ENCODE assay signal across 25 cellular contexts in the genomic region with DNA sequence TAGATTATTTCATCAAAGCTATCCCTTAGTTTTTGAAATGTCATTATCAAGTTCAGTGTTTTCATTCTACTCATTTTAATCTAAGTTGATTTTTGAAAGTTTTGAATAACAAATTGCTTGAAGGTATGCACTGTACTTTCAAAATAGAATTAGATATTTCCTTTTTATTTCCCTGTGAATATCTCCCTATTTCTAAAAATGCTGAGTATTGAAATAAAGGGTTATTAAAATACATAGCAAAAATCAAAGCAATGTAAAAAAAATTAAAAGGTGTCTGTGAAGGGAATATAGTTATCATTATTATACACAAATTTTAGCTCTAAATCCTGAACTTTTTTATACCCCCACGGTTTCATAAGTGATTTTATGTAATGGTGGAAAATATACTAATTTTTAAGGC.
A peak's percentile ranks its signal among the peaks of the same experiment; 100 is the strongest.
DNase-seq lines count a peak whose midpoint lies in the region; ATAC-seq, FAIRE-seq and TF ChIP-seq lines count a peak whose summit lies in the region.
"Had no signal": no experiment of that assay in that cellular context is flagged by ENCODE, and none has a peak within 500 bp of the region (broad histone marks: within the 10 kb centered on the region; RNA-seq: fewer than 3 reads in every experiment).

No MANE protein-coding gene starts in this region.

- H3K9ac ChIP-seq in IMR-90 (ENCODE audit: low read depth, low read length): no peak overlapping the region
- H3K9ac ChIP-seq in K562 (ENCODE audit: insufficient read depth in 1 of 2, low read depth in 2 of 2, low read length in 2 of 2): no peak overlapping the region
- no peak overlapping the region for H3K9ac ChIP-seq in kidney (ENCODE audit: low read length in 2 of 2)
- H3K9ac ChIP-seq: BLaER1 had no signal

- no peak overlapping the region for H3K23ac ChIP-seq in IMR-90 (ENCODE audit: low read depth, low read length)

- TF ChIP-seq POLR2A in IMR-90 (IDR thresholded peaks at IDR 0.05; ENCODE audit: low read depth, low read length) (no peak), K562 (conservative IDR thresholded peaks at IDR 0.05) (no peak)

- no peak overlapping the region for H2BK20ac ChIP-seq in IMR-90 (ENCODE audit: low read depth, low read length)

- H3K18ac ChIP-seq in IMR-90 (ENCODE audit: low read depth, low read length): no peak overlapping the region

- H3K27me3 ChIP-seq in IMR-90 (ENCODE audit: control insufficient read depth, insufficient read depth, low read length): no peaks in the 10 kb centered on the region
- no peaks in the 10 kb centered on the region for H3K27me3 ChIP-seq in K562 (ENCODE audit: control insufficient read depth in 2 of 2, insufficient read depth in 2 of 2, low read length in 2 of 2)
- no peaks in the 10 kb centered on the region for H3K27me3 ChIP-seq in osteoblast (ENCODE audit: insufficient read depth, low read length)
- H3K27me3 ChIP-seq in HAP-1 (ENCODE audit: low read depth): no peaks in the 10 kb centered on the region
- H3K27me3 ChIP-seq: BE2C, BLaER1 had no signal

- H3K4me2 ChIP-seq in IMR-90 (ENCODE audit: low read depth, low read length): no peak overlapping the region
- H3K4me2 ChIP-seq in K562 (ENCODE audit: insufficient read depth, low read length): no peak overlapping the region
- H3K4me2 ChIP-seq in osteoblast (ENCODE audit: insufficient read depth, low read length): no peak overlapping the region
- H3K4me2 ChIP-seq: BLaER1 had no signal

- TF ChIP-seq RAD21 in IMR-90 (IDR thresholded peaks at IDR 0.05; ENCODE audit: low read length): no peak
- no peak for TF ChIP-seq RAD21 in K562 (CRISPR knock-in tag; conservative IDR thresholded peaks at IDR 0.05 in 1 of 2, IDR thresholded peaks at IDR 0.05 in 1 of 2)

- ATAC-seq in IMR-90 (ENCODE audit: low read depth) (no peak), K562 (no peak)
- ATAC-seq: GM12878 had no signal

- no peak overlapping the region for H3K56ac ChIP-seq in IMR-90 (ENCODE audit: extremely low read depth, insufficient read depth, low read length)

- H2AFZ ChIP-seq in IMR-90 (replicated peaks; ENCODE audit: low read length, poor library complexity) (no peak overlapping the region), K562 (ENCODE audit: low read depth, low read length) (no peak overlapping the region), osteoblast (ENCODE audit: low read length) (no peak overlapping the region)

- DNase-seq in IMR-90: no peak
- no peak for DNase-seq in K562 (ENCODE audit: extremely low read depth in 1 of 4, low spot score in 3 of 4)
- no peak for DNase-seq in kidney
- DNase-seq in osteoblast (ENCODE audit: insufficient read length, low spot score, missing footprints): no peak
- no peak for DNase-seq in HAP-1 (ENCODE audit: low spot score in 2 of 2)
- DNase-seq: 8988T; ACHN; BE2C; C1 segment of cervical spinal cord; CD4-positive, alpha-beta memory T cell; CD4-positive, CD25-positive, alpha-beta regulatory T cell; CD8-positive, alpha-beta memory T cell; COR-L47; DMS 273 treated with DMSO at 0.1 percent for 48 hours; DMS153; DMS53; DMS79; DND-41; EL; GDM1 had no signal

- H3K79me1 ChIP-seq in IMR-90 (ENCODE audit: low read depth in 1 of 2, low read length in 2 of 2): no peaks in the 10 kb centered on the region

- no peak overlapping the region for H4K5ac ChIP-seq in IMR-90 (ENCODE audit: low read depth, low read length)

- H3K27ac ChIP-seq in IMR-90 (ENCODE audit: insufficient read depth, low read length): no peak overlapping the region
- H3K27ac ChIP-seq in K562 (ENCODE audit: extremely low read depth, low read depth, low read length): no peak overlapping the region
- no peak overlapping the region for H3K27ac ChIP-seq in kidney (ENCODE audit: low read depth in 2 of 2, low read length in 2 of 2)
- H3K27ac ChIP-seq in osteoblast (ENCODE audit: low read depth, low read length): no peak overlapping the region
- H3K27ac ChIP-seq: BLaER1 had no signal

- CTCF ChIA-PET in IMR-90 (lab: Yijun Ruan, JAX): no interaction called here
- CTCF ChIA-PET in K562 (lab: Yijun Ruan, JAX; ENCODE audit: low intra/inter-chr PET ratio): no interaction called here

- H4K20me1 ChIP-seq in IMR-90 (ENCODE audit: insufficient read depth, low read length) (no peaks in the 10 kb centered on the region), K562 (replicated peaks; ENCODE audit: control insufficient read depth, insufficient read depth, low read length) (no peaks in the 10 kb centered on the region), osteoblast (ENCODE audit: insufficient read depth, low read length) (no peaks in the 10 kb centered on the region)
- H4K20me1 ChIP-seq: BLaER1 had no signal

- no CpG with 5 or more reads among the region's 1 CpG for WGBS in IMR-90 (ENCODE audit: extremely low coverage in 2 of 2, insufficient read length in 1 of 2), 2 experiments
- WGBS in K562 (ENCODE audit: insufficient coverage, low coverage, missing lambda C conversion rate): 15% methylated on average over 1 of the region's 1 CpG

- H2BK15ac ChIP-seq in IMR-90 (ENCODE audit: low read depth, low read length): no peak overlapping the region

- BruUV-seq in IMR-90 (replicated peaks; lab: Mats Ljungman, UMichigan) (no TSS peak), K562 (replicated peaks; lab: Mats Ljungman, UMichigan) (no TSS peak)

- H2BK5ac ChIP-seq in IMR-90 (ENCODE audit: low read depth, low read length, poor library complexity, severe bottlenecking): no peak overlapping the region

- H2BK120ac ChIP-seq in IMR-90 (ENCODE audit: low read depth, low read length): no peak overlapping the region

- FAIRE-seq in K562 (lab: Jason Lieb, UNC): no peak
- FAIRE-seq in kidney (lab: Jason Lieb, UNC): peak; percentile 19
- FAIRE-seq: A204.1, GM12878, GM12892, GM18507 had no signal

- H4K8ac ChIP-seq in IMR-90 (ENCODE audit: low read depth in 2 of 2, low read length in 2 of 2): no peak overlapping the region

- H3K36me3 ChIP-seq in IMR-90 (ENCODE audit: control insufficient read depth, insufficient read depth, low read length): no peaks in the 10 kb centered on the region
- H3K36me3 ChIP-seq in K562 (ENCODE audit: control insufficient read depth, insufficient read depth, low read length): no peaks in the 10 kb centered on the region
- H3K36me3 ChIP-seq in kidney (ENCODE audit: control insufficient read depth in 1 of 2, insufficient read depth in 2 of 2, low read length in 2 of 2): no peaks in the 10 kb centered on the region
- H3K36me3 ChIP-seq in osteoblast (ENCODE audit: insufficient read depth, low read length): no peaks in the 10 kb centered on the region
- H3K36me3 ChIP-seq in HAP-1 (replicated peaks): no peaks in the 10 kb centered on the region
- H3K36me3 ChIP-seq: BE2C, BLaER1 had no signal

- no peak for TF ChIP-seq EP300 in K562 (IDR thresholded peaks at IDR 0.05; ENCODE audit: low read length)

- no peak overlapping the region for H3K14ac ChIP-seq in IMR-90 (replicated peaks; ENCODE audit: low read depth, low read length)

- H3K79me2 ChIP-seq in K562 (ENCODE audit: control insufficient read depth, insufficient read depth, low read length) (no peaks in the 10 kb centered on the region), osteoblast (ENCODE audit: insufficient read depth, low read length) (no peaks in the 10 kb centered on the region)

- no peak for TF ChIP-seq CTCF in IMR-90 (conservative IDR thresholded peaks at IDR 0.05; ENCODE audit: low read depth, low read length)
- no peak for TF ChIP-seq CTCF in K562 (IDR thresholded peaks at IDR 0.05 in 2 of 3, conservative IDR thresholded peaks at IDR 0.05 in 1 of 3; ENCODE audit: insufficient read depth in 2 of 3, low read depth in 1 of 3, low read length in 3 of 3)
- TF ChIP-seq CTCF in kidney (IDR thresholded peaks at IDR 0.05; ENCODE audit: borderline replicate concordance, extremely low read depth, insufficient read depth): no peak
- TF ChIP-seq CTCF in osteoblast (IDR thresholded peaks at IDR 0.05; ENCODE audit: extremely low read depth, low read depth, low read length): no peak

- intact Hi-C loops in IMR-90 (cut with micrococcal nuclease) (no loop called here), K562 (cut with micrococcal nuclease) (no loop called here), kidney (cut with DNase I) (no loop called here)

- dilution Hi-C loops in IMR-90 (cut with HindIII; ENCODE audit: low sequenced_read_pairs, unreplicated experiment): no loop called here

- no peaks in the 10 kb centered on the region for H3K4me1 ChIP-seq in IMR-90 (ENCODE audit: control insufficient read depth, insufficient read depth, low read length)
- no peaks in the 10 kb centered on the region for H3K4me1 ChIP-seq in K562 (replicated peaks in 1 of 2; ENCODE audit: control insufficient read depth in 2 of 2, insufficient read depth in 2 of 2, low read length in 2 of 2)
- H3K4me1 ChIP-seq in kidney (ENCODE audit: control insufficient read depth in 1 of 2, insufficient read depth in 1 of 2, low read depth in 1 of 2, low read length in 2 of 2): peaks cover 0 to 7% of the 10 kb centered on the region in 2 donors
- H3K4me1 ChIP-seq in osteoblast (ENCODE audit: insufficient read depth, low read length): no peaks in the 10 kb centered on the region
- peaks cover 14% of the 10 kb centered on the region for H3K4me1 ChIP-seq in HAP-1
- H3K4me1 ChIP-seq: BE2C, BLaER1 had no signal

- no peak overlapping the region for H2AK5ac ChIP-seq in IMR-90 (ENCODE audit: low read depth, low read length)

- H3K9me3 ChIP-seq in IMR-90 (ENCODE audit: control insufficient read depth, insufficient read depth, low read length) (no peaks in the 10 kb centered on the region), K562 (replicated peaks; ENCODE audit: control insufficient read depth, insufficient read depth, low read depth, low read length) (no peaks in the 10 kb centered on the region), kidney (ENCODE audit: control insufficient read depth in 1 of 2, low read length in 2 of 2) (no peaks in the 10 kb centered on the region), osteoblast (ENCODE audit: low read depth, low read length) (no peaks in the 10 kb centered on the region), HAP-1 (no peaks in the 10 kb centered on the region; the same call in 1 of the 2 replicates)
- H3K9me3 ChIP-seq: BE2C, BLaER1 had no signal

- H4K91ac ChIP-seq in IMR-90 (ENCODE audit: insufficient read depth, low read depth, low read length): no peak overlapping the region

- H2AK9ac ChIP-seq in IMR-90 (replicated peaks; ENCODE audit: low read depth, low read length, poor library complexity): no peak overlapping the region

- H3K4ac ChIP-seq in IMR-90 (ENCODE audit: low read depth, low read length): no peak overlapping the region

- peaks cover 4% of the 10 kb centered on the region; the same call in 1 of the 2 replicates for H3K9me1 ChIP-seq in IMR-90 (ENCODE audit: insufficient read depth, low read length)
- H3K9me1 ChIP-seq in K562 (ENCODE audit: control insufficient read depth, insufficient read depth, low read length): no peaks in the 10 kb centered on the region

- H3K4me3 ChIP-seq in IMR-90 (ENCODE audit: insufficient read depth, low read depth, low read length) (no peak overlapping the region), K562 (no peak overlapping the region), kidney (ENCODE audit: low read length in 2 of 2) (no peak overlapping the region), osteoblast (ENCODE audit: insufficient read depth, low read length) (no peak overlapping the region), HAP-1 (no peak overlapping the region)
- H3K4me3 ChIP-seq: BLaER1, GM12878 had no signal

- in situ Hi-C loops in IMR-90 (cut with MboI; ENCODE audit: low sequenced_read_pairs) (no loop called here), K562 (cut with MboI) (no loop called here), HAP-1 (cut with MboI; ENCODE audit: low sequenced_read_pairs) (no loop called here)

- POLR2A ChIA-PET in IMR-90 (lab: Charles Lee; ENCODE audit: unreplicated experiment): no interaction called here
- POLR2A ChIA-PET in K562 (lab: Yijun Ruan, JAX): no interaction called here
